13 cellular contexts compared by ENCODE assay signal in genomic region chr20:6829510-6830116, GRCh38.
DNase-seq lines count a peak whose midpoint lies in the region; ATAC-seq and TF ChIP-seq lines count a peak whose summit lies in the region.
"Had no signal": no experiment of that assay in that cellular context is flagged by ENCODE, and none has a peak within 500 bp of the region (broad histone marks: within the 10 kb centered on the region; RNA-seq: fewer than 3 reads in every experiment).

No MANE protein-coding gene starts in this region.

- no peak overlapping the region for H3K4me3 Mint-ChIP-seq in GM23338
- H3K4me3 Mint-ChIP-seq: activated CD8-positive, alpha-beta T cell treated with anti-CD3 and anti-CD28 coated beads for 36 hours; T-helper 17 cell had no signal

- peaks cover 9% of the 10 kb centered on the region; the same call in 1 of the 2 replicates for H3K9me2 ChIP-seq in GM23338 (ENCODE audit: insufficient read depth)

- H3K36me3 ChIP-seq in BE2C (no peaks in the 10 kb centered on the region), GM23338 (ENCODE audit: insufficient read depth) (no peaks in the 10 kb centered on the region), heart left ventricle (no peaks in the 10 kb centered on the region)
- H3K36me3 ChIP-seq: sigmoid colon, upper lobe of left lung had no signal

- no peak overlapping the region for H2AFZ ChIP-seq in GM23338

- H3K4me3 ChIP-seq in BE2C (ENCODE audit: low read depth, low read length) (no peak overlapping the region), GM23338 (no peak overlapping the region), fibroblast of pulmonary artery (replicated peaks; ENCODE audit: low read depth, low read length) (no peak overlapping the region), heart left ventricle (no peak overlapping the region)
- H3K4me3 ChIP-seq: sigmoid colon, upper lobe of left lung had no signal

- intact Hi-C loops in heart left ventricle (cut with DNase I), result loop anchor here (2.0 to 10.0 kb wide), 9 partner anchors 455 to 1098 kb away; no protein-coding TSS in a partner anchor

- no peak overlapping the region for H3K27ac ChIP-seq in GM23338 (ENCODE audit: low read depth)
- H3K27ac ChIP-seq in heart left ventricle, result no peak overlapping the region
- H3K27ac ChIP-seq: sigmoid colon, upper lobe of left lung had no signal

- H3K79me2 ChIP-seq in GM23338 (replicated peaks; ENCODE audit: insufficient read depth), result no peaks in the 10 kb centered on the region

- no peaks in the 10 kb centered on the region for H3F3A ChIP-seq in GM23338 (replicated peaks; ENCODE audit: low read depth)

- H3K4me1 Mint-ChIP-seq in GM23338, result peaks cover 7% of the 10 kb centered on the region; the same call in 2 of the 3 replicates

- H4K20me1 ChIP-seq in GM23338 (replicated peaks; ENCODE audit: insufficient read depth), result no peaks in the 10 kb centered on the region

- 0 out of 2 replicates have a peak, but pooled peaks have one; percentile 13 for TF ChIP-seq CTCF in BE2C (IDR thresholded peaks at IDR 0.05; ENCODE audit: low read depth, low read length)
- TF ChIP-seq CTCF in GM23338 (conservative IDR thresholded peaks at IDR 0.05; ENCODE audit: low read depth in 2 of 2), result peak; percentile 42 to 53
- TF ChIP-seq CTCF in fibroblast of pulmonary artery (IDR thresholded peaks at IDR 0.05; ENCODE audit: low read length, missing control alignments), result peak; percentile 33
- TF ChIP-seq CTCF in heart left ventricle (IDR thresholded peaks at IDR 0.05), result peak in 2 of 12 donors; percentile 7 to 17

- DNase-seq in BE2C (no peak), GM23338 (ENCODE audit: low spot score) (peak; percentile 41), RKO (ENCODE audit: low spot score) (peak; percentile 7), fibroblast of pulmonary artery (ENCODE audit: low read depth) (peak; percentile 13), heart left ventricle (no peak), NOMO-1 (lab: John Stamatoyannopoulos, UW; ENCODE audit: unreplicated experiment in 2 of 2) (no peak), SW480 (ENCODE audit: low spot score) (no peak)
- DNase-seq: sigmoid colon, T-helper 17 cell had no signal

- H3K4me2 ChIP-seq in GM23338, result no peak overlapping the region

- H3K9me3 ChIP-seq in BE2C, result no peaks in the 10 kb centered on the region
- H3K9me3 ChIP-seq in heart left ventricle, result no peaks in the 10 kb centered on the region
- H3K9me3 ChIP-seq: sigmoid colon, upper lobe of left lung had no signal

- no peaks in the 10 kb centered on the region; the same call in 2 of the 3 replicates for H3K9me3 Mint-ChIP-seq in GM23338

- H3K27me3 ChIP-seq in BE2C (no peaks in the 10 kb centered on the region), GM23338 (ENCODE audit: insufficient read depth) (no peaks in the 10 kb centered on the region), heart left ventricle (no peaks in the 10 kb centered on the region)
- H3K27me3 ChIP-seq: sigmoid colon, upper lobe of left lung had no signal

- TF ChIP-seq POLR2A in heart left ventricle (IDR thresholded peaks at IDR 0.05), result no peak

- no peak overlapping the region for H3K27ac Mint-ChIP-seq in GM23338
- H3K27ac Mint-ChIP-seq: activated CD8-positive, alpha-beta T cell treated with anti-CD3 and anti-CD28 coated beads for 36 hours; activated naive CD4-positive, alpha-beta T cell treated with anti-CD3 and anti-CD28 coated beads, Interleukin-2, amount 50 U/mL, for 72 hours; T-helper 17 cell had no signal

- H3K4me1 ChIP-seq in BE2C (no peaks in the 10 kb centered on the region), GM23338 (ENCODE audit: insufficient read depth) (no peaks in the 10 kb centered on the region), heart left ventricle (no peaks in the 10 kb centered on the region)
- H3K4me1 ChIP-seq: sigmoid colon, upper lobe of left lung had no signal

- ATAC-seq in GM23338, result peak; percentile 86
- ATAC-seq in heart left ventricle, result no peak
- ATAC-seq in HG02885 (IDR thresholded peaks at IDR 0.05; ENCODE audit: poor library complexity, unreplicated experiment), result no peak

- 69 to 92% (median 76%) methylated on average over 1 of the region's 1 CpG for WGBS in heart left ventricle, 4 donors

- no peaks in the 10 kb centered on the region for H3K27me3 Mint-ChIP-seq in GM23338 (ENCODE audit: insufficient read depth, low read depth, poor library complexity)
- H3K27me3 Mint-ChIP-seq: activated CD8-positive, alpha-beta T cell treated with anti-CD3 and anti-CD28 coated beads for 36 hours; T-helper 17 cell had no signal

- H3K36me3 Mint-ChIP-seq in GM23338 (ENCODE audit: low read depth), result no peaks in the 10 kb centered on the region
- H3K36me3 Mint-ChIP-seq: activated naive CD4-positive, alpha-beta T cell treated with anti-CD3 and anti-CD28 coated beads, Interleukin-2, amount 50 U/mL, for 72 hours had no signal

TF ChIP-seq in GM23338, 12 proteins besides CTCF, POLR2A, EP300 and RAD21:
- no peak for TF ChIP-seq CREB1 (CRISPR knock-in tag; IDR thresholded peaks at IDR 0.05; ENCODE audit: low read depth)
- TF ChIP-seq EZH2phosphoT487 (IDR thresholded peaks at IDR 0.05; ENCODE audit: unreplicated experiment), result no peak
- no peak for TF ChIP-seq JUNB (IDR thresholded peaks at IDR 0.05; ENCODE audit: unreplicated experiment)
- no peak for TF ChIP-seq ZNF114 (CRISPR knock-in tag; IDR thresholded peaks at IDR 0.05)
- no peak for TF ChIP-seq POLR2AphosphoS5 (IDR thresholded peaks at IDR 0.05; ENCODE audit: low read depth)
- TF ChIP-seq ETS1 (IDR thresholded peaks at IDR 0.05), result no peak

Comparison
In these comparisons a context has a peak if more than half of its experiments do, and no peak if none do; other contexts are left out.
1. DNase-seq: peak in GM23338 (single experiment), RKO (single experiment) and fibroblast of pulmonary artery (single experiment); none in BE2C (single experiment), heart left ventricle (0 of 5), NOMO-1 (0 of 2) and SW480 (single experiment).